Comparison of ENCODE assay signal across 9 cellular contexts in genomic region chr20:64069614-64070243, GRCh38. TPM values are rescaled to one million over a fixed set of nuclear protein-coding genes. Genes with fewer than 3 reads are reported as not detected.
DNase-seq lines count a peak whose midpoint lies in the region; ATAC-seq and TF ChIP-seq lines count a peak whose summit lies in the region.
"Had no signal": no experiment of that assay in that cellular context is flagged by ENCODE, and none has a peak within 500 bp of the region (broad histone marks: within the 10 kb centered on the region; RNA-seq: fewer than 3 reads in every experiment).

No MANE protein-coding gene starts in this region.

- H3K4me1 Mint-ChIP-seq in activated CD4-positive, alpha-beta T cell treated with anti-CD3 and anti-CD28 coated beads for 36 hours = peaks cover 31% of the 10 kb centered on the region
- H3K4me1 Mint-ChIP-seq in naive thymus-derived CD8-positive, alpha-beta T cell = peaks cover 16 to 47% (median 36%) of the 10 kb centered on the region in 4 donors

- no peaks in the 10 kb centered on the region for H3K27me3 Mint-ChIP-seq in activated CD4-positive, alpha-beta T cell treated with anti-CD3 and anti-CD28 coated beads for 36 hours
- H3K27me3 Mint-ChIP-seq in naive thymus-derived CD8-positive, alpha-beta T cell = no peaks in the 10 kb centered on the region
- H3K27me3 Mint-ChIP-seq: memory B cell had no signal

- no peaks in the 10 kb centered on the region for H3K9me3 Mint-ChIP-seq in activated CD4-positive, alpha-beta T cell treated with anti-CD3 and anti-CD28 coated beads for 36 hours (ENCODE audit: low read depth)
- H3K9me3 Mint-ChIP-seq in naive thymus-derived CD8-positive, alpha-beta T cell = no peaks in the 10 kb centered on the region
- H3K9me3 Mint-ChIP-seq: memory B cell had no signal

- POLR2A ChIA-PET in activated CD4-positive, alpha-beta T cell treated with anti-CD3 and anti-CD28 coated beads for 36 hours (lab: Charles Lee) = no interaction called here
- POLR2A ChIA-PET in naive thymus-derived CD8-positive, alpha-beta T cell (lab: Charles Lee) = interaction anchor here (1.0 to 4.9 kb wide), 2 partner anchors 8 to 89 kb away, joined by 3 to 47 read pairs; partner anchors contain the start of genes OPRL1, PRPF6 and RGS19

- CTCF ChIA-PET in activated CD4-positive, alpha-beta T cell treated with anti-CD3 and anti-CD28 coated beads for 36 hours (lab: Charles Lee) = interaction anchor here (1.6 kb wide), 1 partner anchor 10 kb away, joined by 4 read pairs; the partner anchor contains the start of genes OPRL1 and RGS19

- peak; percentile 38 to 72 (median 50) for TF ChIP-seq CTCF in Peyer's patch (IDR thresholded peaks at IDR 0.05)
- peak; percentile 55 for TF ChIP-seq CTCF in fibroblast of mammary gland (conservative IDR thresholded peaks at IDR 0.05; ENCODE audit: control insufficient read depth, insufficient read depth, low read depth, low read length)
- peak in 5 of 7 experiments; percentile 40 to 71 (median 66) for TF ChIP-seq CTCF in stomach (IDR thresholded peaks at IDR 0.05)

- H3K36me3 Mint-ChIP-seq in activated CD4-positive, alpha-beta T cell treated with anti-CD3 and anti-CD28 coated beads for 36 hours (ENCODE audit: low read depth) = peaks cover 4% of the 10 kb centered on the region
- peaks cover 0 to 16% (median 0%) of the 10 kb centered on the region in 3 donors for H3K36me3 Mint-ChIP-seq in naive thymus-derived CD8-positive, alpha-beta T cell

- H3K36me3 ChIP-seq in Peyer's patch = peaks cover 0 to 18% (median 0%) of the 10 kb centered on the region in 3 donors
- peaks cover 16 to 44% (median 40%) of the 10 kb centered on the region in 4 donors for H3K36me3 ChIP-seq in stomach

- no peak for TF ChIP-seq POLR2A in Peyer's patch (IDR thresholded peaks at IDR 0.05)
- TF ChIP-seq POLR2A in stomach (IDR thresholded peaks at IDR 0.05) = no peak

- no peak for TF ChIP-seq EP300 in stomach (IDR thresholded peaks at IDR 0.05)

- H3K27ac Mint-ChIP-seq in activated CD4-positive, alpha-beta T cell treated with anti-CD3 and anti-CD28 coated beads for 36 hours = no peak overlapping the region
- H3K27ac Mint-ChIP-seq in naive thymus-derived CD8-positive, alpha-beta T cell = peak overlapping the region in 1 of 10 donors; percentile 32
- H3K27ac Mint-ChIP-seq: memory B cell had no signal

- H3K4me1 ChIP-seq in Peyer's patch (peaks cover 0 to 39% (median 19%) of the 10 kb centered on the region in 4 donors), stomach (peaks cover 11 to 32% (median 14%) of the 10 kb centered on the region in 4 donors)

- intact Hi-C loops in activated CD4-positive, alpha-beta T cell treated with anti-CD3 and anti-CD28 coated beads for 36 hours (cut with DNase I, micrococcal nuclease) = loop anchor here in 1 of 2 experiments (10.0 kb wide), 1 partner anchor 535 kb away; the partner anchor contains the start of gene PTK6
- intact Hi-C loops in stomach (cut with DNase I; ENCODE audit: low total_unique reads) = no loop called here

- H3K27me3 ChIP-seq in Peyer's patch (no peaks in the 10 kb centered on the region), stomach (no peaks in the 10 kb centered on the region)

- 48 to 66% (median 64%) methylated on average over 8 to 14 of the region's 14 CpGs for WGBS in stomach, 5 donors

- H3K9me3 ChIP-seq in Peyer's patch = no peaks in the 10 kb centered on the region
- H3K9me3 ChIP-seq in stomach = no peaks in the 10 kb centered on the region

- ATAC-seq in activated CD4-positive, alpha-beta T cell treated with anti-CD3 and anti-CD28 coated beads for 36 hours = no peak
- no peak for ATAC-seq in naive thymus-derived CD8-positive, alpha-beta T cell
- no peak for ATAC-seq in GM19467 (IDR thresholded peaks at IDR 0.05; ENCODE audit: unreplicated experiment)

- H3K4me3 Mint-ChIP-seq in activated CD4-positive, alpha-beta T cell treated with anti-CD3 and anti-CD28 coated beads for 36 hours = no peak overlapping the region
- no peak overlapping the region for H3K4me3 Mint-ChIP-seq in naive thymus-derived CD8-positive, alpha-beta T cell
- H3K4me3 Mint-ChIP-seq: memory B cell had no signal

- H3K27ac ChIP-seq in Peyer's patch (no peak overlapping the region), stomach (no peak overlapping the region)

- DNase-seq in activated CD4-positive, alpha-beta T cell treated with anti-CD3 and anti-CD28 coated beads for 36 hours = peak; percentile 61
- DNase-seq in activated CD4-positive, alpha-beta T cell treated with anti-CD3 and anti-CD28 coated beads for 1 hour = no peak
- DNase-seq in Peyer's patch (peak in 1 of 3 donors; percentile 39), fibroblast of mammary gland (ENCODE audit: low read depth) (no peak), stomach (peak; percentile 48), NCI-H510A treated with DMSO at 0.1 percent for 48 hours (lab: John Stamatoyannopoulos, UW) (no peak)
- no peak for DNase-seq in naive thymus-derived CD8-positive, alpha-beta T cell

- no peak overlapping the region for H3K4me3 ChIP-seq in Peyer's patch
- no peak overlapping the region for H3K4me3 ChIP-seq in fibroblast of mammary gland (ENCODE audit: control insufficient read depth, low read depth, low read length)
- no peak overlapping the region for H3K4me3 ChIP-seq in stomach

RNA-seq across cellular contexts. Expression of gene TCEA2, which starts 6.7 kb away (rescaled TPM):
- 10 to 100 TPM; 40.6 to 50.0 TPM for total RNA-seq in activated CD4-positive, alpha-beta T cell treated with anti-CD3 and anti-CD28 coated beads for 36 hours
- total RNA-seq in Peyer's patch = 10 to 100 TPM in 2 of 4 donors, 1 to 10 TPM in 2; 4.7 to 19.8 (median 8.3) TPM
- total RNA-seq in stomach = 10 to 100 TPM in 4 of 5 donors, 1 to 10 TPM in 1; 3.1 to 30.7 (median 22.8) TPM
- 10 to 100 TPM; 21.0 to 35.5 (median 30.4) TPM for polyA plus RNA-seq in stomach
- 10 to 100 TPM; 42.0 to 42.7 TPM for total RNA-seq in naive thymus-derived CD8-positive, alpha-beta T cell
- polyA plus RNA-seq in naive thymus-derived CD8-positive, alpha-beta T cell = 10 to 100 TPM; 22.5 to 33.0 (median 32.1) TPM

RNA-seq across cellular contexts. Expression of gene RGS19, which starts 9.6 kb away (rescaled TPM):
- 10 to 100 TPM; 39.6 to 40.2 TPM for total RNA-seq in activated CD4-positive, alpha-beta T cell treated with anti-CD3 and anti-CD28 coated beads for 36 hours
- total RNA-seq in Peyer's patch = 10 to 100 TPM in 1 of 4 donors, 1 to 10 TPM in 3; 3.3 to 39.6 (median 6.8) TPM
- total RNA-seq in stomach = 10 to 100 TPM in 1 of 5 donors, 1 to 10 TPM in 1, not detected in 3; 3.1 to 10.1 TPM
- 10 to 100 TPM in 2 of 3 donors, 1 to 10 TPM in 1; 8.1 to 17.2 (median 13.1) TPM for polyA plus RNA-seq in stomach
- total RNA-seq in naive thymus-derived CD8-positive, alpha-beta T cell = 10 to 100 TPM; 16.9 to 20.7 TPM
- polyA plus RNA-seq in naive thymus-derived CD8-positive, alpha-beta T cell = 10 to 100 TPM; 50.9 to 67.5 (median 59.4) TPM

RNA-seq across cellular contexts. Expression of gene OPRL1, which starts 10.2 kb away (rescaled TPM):
- total RNA-seq in activated CD4-positive, alpha-beta T cell treated with anti-CD3 and anti-CD28 coated beads for 36 hours = under 1 TPM; 0.42 to 0.50 TPM
- under 1 TPM in 1 of 4 donors, not detected in 3; 0.27 TPM for total RNA-seq in Peyer's patch
- total RNA-seq in stomach = 1 to 10 TPM in 1 of 5 donors, under 1 TPM in 1, not detected in 3; 0.55 to 4.7 TPM
- under 1 TPM in 2 of 3 donors, not detected in 1; 0.18 to 0.25 TPM for polyA plus RNA-seq in stomach
- 1 to 10 TPM in 1 of 2 experiments, under 1 TPM in 1; 0.91 to 1.1 TPM for total RNA-seq in naive thymus-derived CD8-positive, alpha-beta T cell
- polyA plus RNA-seq in naive thymus-derived CD8-positive, alpha-beta T cell = 1 to 10 TPM in 1 of 3 donors, under 1 TPM in 2; 0.77 to 1.6 (median 0.82) TPM

RNA-seq across cellular contexts. Expression of gene LKAAEAR1, which starts 14.5 kb away (rescaled TPM):
- under 1 TPM; 0.30 to 0.46 TPM for total RNA-seq in activated CD4-positive, alpha-beta T cell treated with anti-CD3 and anti-CD28 coated beads for 36 hours
- total RNA-seq in Peyer's patch (not detected), stomach (not detected)
- polyA plus RNA-seq in stomach = under 1 TPM in 1 of 3 donors, not detected in 2; 0.23 TPM
- not detected for total RNA-seq in naive thymus-derived CD8-positive, alpha-beta T cell
- polyA plus RNA-seq in naive thymus-derived CD8-positive, alpha-beta T cell = 1 to 10 TPM in 1 of 3 donors, under 1 TPM in 1, not detected in 1; 0.63 to 1.1 TPM

RNA-seq across cellular contexts. Expression of gene SOX18, which starts 20.3 kb away (rescaled TPM):
- total RNA-seq in activated CD4-positive, alpha-beta T cell treated with anti-CD3 and anti-CD28 coated beads for 36 hours = not detected
- 1 to 10 TPM in 3 of 4 donors, not detected in 1; 2.8 to 6.6 (median 3.4) TPM for total RNA-seq in Peyer's patch
- total RNA-seq in stomach = 10 to 100 TPM in 2 of 5 donors, 1 to 10 TPM in 2, under 1 TPM in 1; 0.58 to 26.6 (median 8.9) TPM
- 10 to 100 TPM in 1 of 3 donors, 1 to 10 TPM in 2; 6.2 to 15.2 (median 8.4) TPM for polyA plus RNA-seq in stomach
- total RNA-seq in naive thymus-derived CD8-positive, alpha-beta T cell = not detected
- polyA plus RNA-seq in naive thymus-derived CD8-positive, alpha-beta T cell = not detected

Comparison
In these comparisons a context has a peak if more than half of its experiments do, and no peak if none do; other contexts are left out.
1. DNase-seq: peak in activated CD4-positive, alpha-beta T cell treated with anti-CD3 and anti-CD28 coated beads for 36 hours (single experiment) and stomach (single experiment); none in activated CD4-positive, alpha-beta T cell treated with anti-CD3 and anti-CD28 coated beads for 1 hour (single experiment), fibroblast of mammary gland (single experiment), naive thymus-derived CD8-positive, alpha-beta T cell (0 of 10) and NCI-H510A treated with DMSO at 0.1 percent for 48 hours (single experiment).
2. Peak in every context shown above with its lines, with median percentiles within 50 percentile points of each other: CTCF ChIP-seq.